In genomic region chr1:39753132-39754025, GRCh38 we compare ENCODE assay signal across 24 cellular contexts. TPM values are rescaled to one million over a fixed set of nuclear protein-coding genes. Genes with fewer than 3 reads are reported as not detected.
A peak's percentile ranks its signal among the peaks of the same experiment; 100 is the strongest.
DNase-seq lines count a peak whose midpoint lies in the region; ATAC-seq, FAIRE-seq and TF ChIP-seq lines count a peak whose summit lies in the region.
"Had no signal": no experiment of that assay in that cellular context is flagged by ENCODE, and none has a peak within 500 bp of the region (broad histone marks: within the 10 kb centered on the region; RNA-seq: fewer than 3 reads in every experiment).

No MANE protein-coding gene starts in this region.

- intact Hi-C loops in natural killer cell (cut with micrococcal nuclease) = no loop called here

- H3K27me3 ChIP-seq in bronchial epithelial cell (ENCODE audit: control insufficient read depth, insufficient read depth, low read length) = no peaks in the 10 kb centered on the region
- H3K27me3 ChIP-seq: right lobe of liver, SJSA1, stomach, upper lobe of left lung had no signal

- DNase-seq in COLO668 (lab: John Stamatoyannopoulos, UW; ENCODE audit: unreplicated experiment) (peak; percentile 100), NCI-H2196 (lab: John Stamatoyannopoulos, UW; ENCODE audit: unreplicated experiment) (peak; percentile 35), bronchial epithelial cell (ENCODE audit: low read depth) (no peak), osteocyte (ENCODE audit: extremely low spot score, unreplicated experiment) (peak; percentile 74), natural killer cell (no peak), HCEC 1CT (no peak)
- DNase-seq in central memory CD4-positive, alpha-beta T cell = no peak
- DNase-seq: activated CD4-positive, alpha-beta T cell treated with anti-CD3 and anti-CD28 coated beads for 48 hours; cortex of kidney; H7; head of caudate nucleus; naive thymus-derived CD8-positive, alpha-beta T cell; NK-92 treated with Interleukin-12 subunit alpha and Interleukin-12 subunit beta, amount 100 ng/mL, for 24 hours; stomach had no signal

- no peak overlapping the region for H3K4me3 Mint-ChIP-seq in osteocyte (ENCODE audit: unreplicated experiment)
- H3K4me3 Mint-ChIP-seq in natural killer cell = no peak overlapping the region
- H3K4me3 Mint-ChIP-seq: activated naive CD8-positive, alpha-beta T cell; mesothelial cell of epicardium; naive thymus-derived CD8-positive, alpha-beta T cell had no signal

- no peak for TF ChIP-seq CTCF in bronchial epithelial cell (IDR thresholded peaks at IDR 0.05; ENCODE audit: insufficient read depth, low read length, severe bottlenecking)
- no peak for TF ChIP-seq CTCF in osteocyte (IDR thresholded peaks at IDR 0.05)
- no peak for TF ChIP-seq CTCF in natural killer cell (IDR thresholded peaks at IDR 0.05)

- FAIRE-seq in bronchial epithelial cell (lab: Jason Lieb, UNC) = peak; percentile 55
- FAIRE-seq: endometrium, GM18507 had no signal

- ATAC-seq in natural killer cell = no peak
- ATAC-seq in GM18520 (IDR thresholded peaks at IDR 0.05; ENCODE audit: unreplicated experiment) = no peak
- ATAC-seq: naive thymus-derived CD8-positive, alpha-beta T cell; right lobe of liver had no signal

- H3K4me3 ChIP-seq in bronchial epithelial cell (ENCODE audit: low read depth, low read length) = no peak overlapping the region
- H3K4me3 ChIP-seq: right lobe of liver, SJSA1, stomach, upper lobe of left lung had no signal

- H3K27ac Mint-ChIP-seq in osteocyte (ENCODE audit: unreplicated experiment) (no peak overlapping the region), natural killer cell (no peak overlapping the region)
- H3K27ac Mint-ChIP-seq: activated naive CD8-positive, alpha-beta T cell; activated T-helper 2 cell treated with anti-CD3 and anti-CD28 coated beads, Interferon-gamma antibody, Interleukin-2, Interleukin-4, amounts not matched to agents 10 μg/mL and 5 μg/mL and 100 μg/mL, durations not matched to agents 14 hours and 24 hours and 36 hours; mesothelial cell of epicardium had no signal

- H3K4me1 Mint-ChIP-seq in osteocyte (ENCODE audit: unreplicated experiment) (no peaks in the 10 kb centered on the region), natural killer cell (peaks cover 9% of the 10 kb centered on the region in 2 donors)
- H3K4me1 Mint-ChIP-seq: mesothelial cell of epicardium had no signal

- H3K9me3 Mint-ChIP-seq in osteocyte (ENCODE audit: unreplicated experiment) = no peaks in the 10 kb centered on the region
- H3K9me3 Mint-ChIP-seq in natural killer cell = no peaks in the 10 kb centered on the region
- H3K9me3 Mint-ChIP-seq: activated T-helper 2 cell treated with anti-CD3 and anti-CD28 coated beads, Interferon-gamma antibody, Interleukin-2, Interleukin-4, amounts not matched to agents 10 μg/mL and 5 μg/mL and 100 μg/mL, durations not matched to agents 14 hours and 24 hours and 36 hours; mesothelial cell of epicardium; naive thymus-derived CD8-positive, alpha-beta T cell had no signal

- H3K27me3 Mint-ChIP-seq in osteocyte (ENCODE audit: unreplicated experiment) (no peaks in the 10 kb centered on the region), natural killer cell (ENCODE audit: low read depth in 2 of 2) (no peaks in the 10 kb centered on the region)
- H3K27me3 Mint-ChIP-seq: activated naive CD8-positive, alpha-beta T cell; naive thymus-derived CD8-positive, alpha-beta T cell had no signal

- H3K36me3 Mint-ChIP-seq in osteocyte (ENCODE audit: unreplicated experiment) = peaks cover 51% of the 10 kb centered on the region
- H3K36me3 Mint-ChIP-seq in natural killer cell = peaks cover 29% of the 10 kb centered on the region

- H3K36me3 ChIP-seq in bronchial epithelial cell (ENCODE audit: control insufficient read depth, insufficient read depth, low read length) = peaks cover 29% of the 10 kb centered on the region

RNA-seq across cellular contexts. Expression of gene PPIE, which starts 14.7 kb away (rescaled TPM):
- total RNA-seq in bronchial epithelial cell (50.1 and 67.1 TPM in 2 replicates), osteocyte (38.4 and 40.8 TPM in 2 replicates), natural killer cell (10 to 100 TPM; 44.3 to 62.8 (median 59.8) TPM)

RNA-seq across cellular contexts. Expression of gene OXCT2, which starts 17.8 kb away (rescaled TPM):
- 1.0 and 1.1 TPM in 2 replicates for total RNA-seq in bronchial epithelial cell
- 0.18 TPM in 1 of 2 replicates, not detected in the other for total RNA-seq in osteocyte
- 1 to 10 TPM in 2 of 3 donors, under 1 TPM in 1; 0.42 to 2.2 (median 1.9) TPM for total RNA-seq in natural killer cell
- total RNA-seq: H7; naive thymus-derived CD8-positive, alpha-beta T cell; T-helper 1 cell treated with Interleukin-12 subunit alpha and Interleukin-12 subunit beta and Interleukin-4 antibody, amounts not matched to agents 30 ng/mL and 1 ng/mL, for 36 hours had no signal

RNA-seq across cellular contexts. Expression of gene BMP8B, which starts 35.3 kb away (rescaled TPM):
- total RNA-seq in bronchial epithelial cell = 0.90 and 1.3 TPM in 2 replicates
- total RNA-seq in osteocyte = 0.08 TPM in 1 of 2 replicates, not detected in the other
- total RNA-seq in natural killer cell = 1 to 10 TPM; 2.8 to 4.3 (median 3.6) TPM

Comparison
In these comparisons a context has a peak if more than half of its experiments do, and no peak if none do; other contexts are left out.
1. DNase-seq: peak in COLO668 (single experiment), NCI-H2196 (single experiment) and osteocyte (single experiment); none in bronchial epithelial cell (single experiment), natural killer cell (single experiment), central memory CD4-positive, alpha-beta T cell (single experiment) and HCEC 1CT (single experiment).